Comparison of ENCODE assay signal across 8 cellular contexts in genomic region chr2:231800493-231801091, GRCh38. TPM values are rescaled to one million over a fixed set of nuclear protein-coding genes. Genes with fewer than 3 reads are reported as not detected.
A peak's percentile ranks its signal among the peaks of the same experiment; 100 is the strongest.
DNase-seq lines count a peak whose midpoint lies in the region; ATAC-seq, FAIRE-seq and TF ChIP-seq lines count a peak whose summit lies in the region.

No MANE protein-coding gene starts in this region.

- H3K27me3 ChIP-seq in IMR-90 (ENCODE audit: control insufficient read depth, insufficient read depth, low read length) (no peaks in the 10 kb centered on the region), trophoblast cell (ENCODE audit: insufficient read depth, low read length) (no peaks in the 10 kb centered on the region), gastroesophageal sphincter (no peaks in the 10 kb centered on the region)

- no peak overlapping the region for H3K4ac ChIP-seq in IMR-90 (ENCODE audit: low read depth, low read length)
- H3K4ac ChIP-seq in trophoblast cell (ENCODE audit: low read depth, low read length) = no peak overlapping the region

- H3K4me3 ChIP-seq in IMR-90 (ENCODE audit: insufficient read depth, low read depth, low read length) (no peak overlapping the region), WI38 (ENCODE audit: low read depth, low read length) (no peak overlapping the region), trophoblast cell (ENCODE audit: low read depth, low read length) (no peak overlapping the region), gastroesophageal sphincter (no peak overlapping the region)

- H4K12ac ChIP-seq in trophoblast cell (ENCODE audit: low read depth, low read length) = no peak overlapping the region

- H3K4me2 ChIP-seq in IMR-90 (ENCODE audit: low read depth, low read length) (no peak overlapping the region), trophoblast cell (ENCODE audit: low read length) (no peak overlapping the region)

- H2BK12ac ChIP-seq in trophoblast cell (ENCODE audit: low read length) = no peak overlapping the region

- H4K20me1 ChIP-seq in IMR-90 (ENCODE audit: insufficient read depth, low read length) = 0 out of 2 replicates have a peak, but pooled peaks cover under 1% of the 10 kb centered on the region

- H2BK5ac ChIP-seq in IMR-90 (ENCODE audit: low read depth, low read length, poor library complexity, severe bottlenecking) = no peak overlapping the region
- H2BK5ac ChIP-seq in trophoblast cell (ENCODE audit: low read depth, low read length, poor library complexity) = no peak overlapping the region

- no CpG with 5 or more reads among the region's 6 CpGs for WGBS in IMR-90 (ENCODE audit: extremely low coverage in 2 of 2, insufficient read length in 1 of 2), 2 experiments
- WGBS in trophoblast cell (ENCODE audit: extremely low coverage, insufficient coverage, insufficient read length) = no CpG with 5 or more reads among the region's 6 CpGs
- WGBS in gastroesophageal sphincter (ENCODE audit: low coverage in 1 of 2), 2 donors = 37 to 43% methylated on average over 6 of the region's 6 CpGs

- H3K9ac ChIP-seq in IMR-90 (ENCODE audit: low read depth, low read length) = no peak overlapping the region
- H3K9ac ChIP-seq in trophoblast cell (ENCODE audit: low read length) = no peak overlapping the region

- intact Hi-C loops in IMR-90 (cut with micrococcal nuclease) = loop anchor here (5.0 kb wide), 1 partner anchor 52 kb away; no protein-coding TSS in a partner anchor

- TF ChIP-seq CTCF in D721Med (IDR thresholded peaks at IDR 0.05; ENCODE audit: insufficient read depth, missing control alignments) = peak; percentile 54
- TF ChIP-seq CTCF in IMR-90 (conservative IDR thresholded peaks at IDR 0.05; ENCODE audit: low read depth, low read length) = peak; percentile 69
- peak; percentile 67 for TF ChIP-seq CTCF in WI38 (IDR thresholded peaks at IDR 0.05; ENCODE audit: low read depth, low read length)
- peak in 2 of 4 experiments; percentile 24 to 60 for TF ChIP-seq CTCF in gastroesophageal sphincter (IDR thresholded peaks at IDR 0.05)

- H3K18ac ChIP-seq in IMR-90 (ENCODE audit: low read depth, low read length) (no peak overlapping the region), trophoblast cell (ENCODE audit: low read length) (no peak overlapping the region)

- POLR2A ChIA-PET in IMR-90 (lab: Charles Lee; ENCODE audit: unreplicated experiment) = no interaction called here

- no peaks in the 10 kb centered on the region; the same call in 1 of the 2 replicates for H3K4me1 ChIP-seq in IMR-90 (ENCODE audit: control insufficient read depth, insufficient read depth, low read length)
- no peaks in the 10 kb centered on the region for H3K4me1 ChIP-seq in trophoblast cell (ENCODE audit: control insufficient read depth in 1 of 2, insufficient read depth in 2 of 2, low read length in 2 of 2)
- H3K4me1 ChIP-seq in gastroesophageal sphincter = no peaks in the 10 kb centered on the region

- H2AK9ac ChIP-seq in IMR-90 (replicated peaks; ENCODE audit: low read depth, low read length, poor library complexity) = no peak overlapping the region

- dilution Hi-C loops in IMR-90 (cut with HindIII; ENCODE audit: low sequenced_read_pairs, unreplicated experiment) = no loop called here

- H2BK15ac ChIP-seq in IMR-90 (ENCODE audit: low read depth, low read length) = no peak overlapping the region

- H3K9me1 ChIP-seq in IMR-90 (ENCODE audit: insufficient read depth, low read length) = 0 out of 2 replicates have a peak, but pooled peaks cover 2% of the 10 kb centered on the region

- no peak for FAIRE-seq in D721Med (lab: Jason Lieb, UNC)

- H2BK120ac ChIP-seq in IMR-90 (ENCODE audit: low read depth, low read length) (no peak overlapping the region), trophoblast cell (ENCODE audit: insufficient read depth, low read length, poor library complexity) (no peak overlapping the region)

- H4K8ac ChIP-seq in IMR-90 (ENCODE audit: low read depth in 2 of 2, low read length in 2 of 2) (no peak overlapping the region), trophoblast cell (ENCODE audit: low read depth, low read length) (no peak overlapping the region)

- ATAC-seq in IMR-90 (ENCODE audit: low read depth) (peak; percentile 80), GM21825 (IDR thresholded peaks at IDR 0.05; ENCODE audit: unreplicated experiment) (no peak), gastroesophageal sphincter (no peak), GM18867 (IDR thresholded peaks at IDR 0.05; ENCODE audit: unreplicated experiment) (no peak)

- H3K14ac ChIP-seq in IMR-90 (replicated peaks; ENCODE audit: low read depth, low read length) (no peak overlapping the region), trophoblast cell (ENCODE audit: low read length) (no peak overlapping the region)

- H2AFZ ChIP-seq in IMR-90 (replicated peaks; ENCODE audit: low read length, poor library complexity) = no peak overlapping the region
- H2AFZ ChIP-seq in trophoblast cell (ENCODE audit: insufficient read depth, low read length, poor library complexity) = no peak overlapping the region

- CTCF ChIA-PET in IMR-90 (lab: Yijun Ruan, JAX) = interaction anchor here (0.8 to 2.2 kb wide), 2 partner anchors 10 to 100 kb away, joined by 3 to 7 read pairs; no protein-coding TSS in a partner anchor

- H3K56ac ChIP-seq in IMR-90 (ENCODE audit: extremely low read depth, insufficient read depth, low read length) = no peak overlapping the region

- no peak overlapping the region for H3K27ac ChIP-seq in IMR-90 (ENCODE audit: insufficient read depth, low read length)
- no peak overlapping the region for H3K27ac ChIP-seq in trophoblast cell (ENCODE audit: low read depth, low read length)
- no peak overlapping the region for H3K27ac ChIP-seq in gastroesophageal sphincter

- H4K91ac ChIP-seq in IMR-90 (ENCODE audit: insufficient read depth, low read depth, low read length) (no peak overlapping the region), trophoblast cell (ENCODE audit: low read depth, low read length) (no peak overlapping the region)

- BruUV-seq in IMR-90 (replicated peaks; lab: Mats Ljungman, UMichigan) = no TSS peak

- H3K79me2 ChIP-seq in trophoblast cell (ENCODE audit: control insufficient read depth, insufficient read depth, low read length, poor library complexity) = no peaks in the 10 kb centered on the region

- TF ChIP-seq POLR2A in IMR-90 (IDR thresholded peaks at IDR 0.05; ENCODE audit: low read depth, low read length) (no peak), erythroblast (IDR thresholded peaks at IDR 0.05; ENCODE audit: low read length) (no peak), gastroesophageal sphincter (IDR thresholded peaks at IDR 0.05) (no peak)

- H3K36me3 ChIP-seq in IMR-90 (ENCODE audit: control insufficient read depth, insufficient read depth, low read length) = peaks cover 29% of the 10 kb centered on the region
- H3K36me3 ChIP-seq in trophoblast cell (ENCODE audit: control insufficient read depth in 1 of 2, insufficient read depth in 2 of 2, low read length in 2 of 2) = peaks cover 14 to 47% of the 10 kb centered on the region in 2 experiments
- peaks cover 0 to 86% of the 10 kb centered on the region in 2 donors for H3K36me3 ChIP-seq in gastroesophageal sphincter

- DNase-seq in D721Med (ENCODE audit: insufficient read length, low spot score) (no peak), IMR-90 (peak; percentile 29), erythroblast (lab: John Stamatoyannopoulos, UW) (peak; percentile 50 to 65), trophoblast cell (peak; percentile 12 to 54)

- H3K9me3 ChIP-seq in IMR-90 (ENCODE audit: control insufficient read depth, insufficient read depth, low read length) = no peaks in the 10 kb centered on the region
- H3K9me3 ChIP-seq in trophoblast cell (ENCODE audit: insufficient read depth, low read depth, low read length) = no peaks in the 10 kb centered on the region
- no peaks in the 10 kb centered on the region for H3K9me3 ChIP-seq in gastroesophageal sphincter

- H3K23ac ChIP-seq in IMR-90 (ENCODE audit: low read depth, low read length) (no peak overlapping the region), trophoblast cell (ENCODE audit: low read length) (no peak overlapping the region)

- H4K5ac ChIP-seq in IMR-90 (ENCODE audit: low read depth, low read length) = no peak overlapping the region

- no peak for TF ChIP-seq EP300 in gastroesophageal sphincter (IDR thresholded peaks at IDR 0.05)

- H2AK5ac ChIP-seq in IMR-90 (ENCODE audit: low read depth, low read length) (no peak overlapping the region), trophoblast cell (ENCODE audit: low read length) (no peak overlapping the region)

- peak; percentile 48 for TF ChIP-seq RAD21 in IMR-90 (IDR thresholded peaks at IDR 0.05; ENCODE audit: low read length)

- in situ Hi-C loops in IMR-90 (cut with MboI; ENCODE audit: low sequenced_read_pairs) = no loop called here

- H3K79me1 ChIP-seq in IMR-90 (ENCODE audit: low read depth in 1 of 2, low read length in 2 of 2) = peaks cover 27 to 38% of the 10 kb centered on the region in 2 experiments
- no peaks in the 10 kb centered on the region for H3K79me1 ChIP-seq in trophoblast cell (ENCODE audit: low read length)

- H2BK20ac ChIP-seq in IMR-90 (ENCODE audit: low read depth, low read length) = no peak overlapping the region

TF ChIP-seq in IMR-90, 13 proteins besides CTCF, POLR2A, EP300 and RAD21 (continues in another document):
- TF ChIP-seq BHLHE40 (IDR thresholded peaks at IDR 0.05; ENCODE audit: low read depth, low read length) (no peak), USF2 (IDR thresholded peaks at IDR 0.05; ENCODE audit: low read depth, low read length) (no peak), MXI1 (IDR thresholded peaks at IDR 0.05; ENCODE audit: borderline replicate concordance, low read depth, low read length) (no peak), MAZ (IDR thresholded peaks at IDR 0.05; ENCODE audit: borderline replicate concordance, low read depth, low read length) (no peak), CEBPB (IDR thresholded peaks at IDR 0.05; ENCODE audit: low read depth, low read length) (no peak), NFE2L2 (IDR thresholded peaks at IDR 0.05; ENCODE audit: low read depth, low read length) (no peak)

RNA-seq across cellular contexts. Expression of gene COPS7B, which starts 14.3 kb away (rescaled TPM):
- total RNA-seq in IMR-90 (2012; rRNA removed) (22.2 and 23.1 TPM in 2 replicates), gastroesophageal sphincter (10 to 100 TPM; 24.2 to 39.4 (median 30.0) TPM)
- 52.8 and 54.1 TPM in 2 replicates for polyA plus RNA-seq in IMR-90 (2012; rRNA removed)
- polyA plus RNA-seq in IMR-90 (2012; cell fraction: cytosol; rRNA removed) = 34.2 and 39.9 TPM in 2 replicates
- polyA plus RNA-seq in IMR-90 (2012; cell fraction: nucleus; rRNA removed; ENCODE audit: low replicate concordance) = 148 and 204 TPM in 2 replicates
- polyA plus RNA-seq in trophoblast cell (2013) = 39.9 and 40.7 TPM in 2 replicates

RNA-seq across cellular contexts. Expression of gene PDE6D, which starts 19.5 kb away (rescaled TPM):
- total RNA-seq in IMR-90 (2012; rRNA removed) (13.6 and 13.8 TPM in 2 replicates), gastroesophageal sphincter (10 to 100 TPM; 24.3 to 33.7 (median 28.7) TPM)
- 24.3 and 24.7 TPM in 2 replicates for polyA plus RNA-seq in IMR-90 (2012; rRNA removed)
- polyA plus RNA-seq in IMR-90 (2012; cell fraction: cytosol; rRNA removed) = 18.6 and 19.9 TPM in 2 replicates
- 4.8 and 13.5 TPM in 2 replicates for polyA plus RNA-seq in IMR-90 (2012; cell fraction: nucleus; rRNA removed; ENCODE audit: low replicate concordance)
- polyA plus RNA-seq in trophoblast cell (2013) = 23.5 and 25.4 TPM in 2 replicates
